ENCODE assay signal across 2 cellular contexts in genomic region chr2:42132966-42133641, GRCh38.
TF ChIP-seq lines count a peak whose summit lies in the region.

No MANE protein-coding gene starts in this region.

TF ChIP-seq in A549, 52 proteins besides CTCF, POLR2A, EP300 and RAD21 (continued from another document):
- TF ChIP-seq, protein P1, sequence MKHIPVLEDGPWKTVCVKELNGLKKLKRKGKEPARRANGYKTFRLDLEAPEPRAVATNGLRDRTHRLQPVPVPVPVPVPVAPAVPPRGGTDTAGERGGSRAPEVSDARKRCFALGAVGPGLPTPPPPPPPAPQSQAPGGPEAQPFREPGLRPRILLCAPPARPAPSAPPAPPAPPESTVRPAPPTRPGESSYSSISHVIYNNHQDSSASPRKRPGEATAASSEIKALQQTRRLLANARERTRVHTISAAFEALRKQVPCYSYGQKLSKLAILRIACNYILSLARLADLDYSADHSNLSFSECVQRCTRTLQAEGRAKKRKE (CRISPR knock-in tag; IDR thresholded peaks at IDR 0.05; ENCODE audit: low read depth), result no peak
- TF ChIP-seq NFE2L2 (conservative IDR thresholded peaks at IDR 0.05; ENCODE audit: low read length) (no peak), BCL3 (IDR thresholded peaks at IDR 0.05) (no peak), PHF8 (IDR thresholded peaks at IDR 0.05; ENCODE audit: borderline replicate concordance, low read depth) (no peak), BHLHE40 (IDR thresholded peaks at IDR 0.05; ENCODE audit: low read depth, low read length) (no peak), ZNF302 (CRISPR knock-in tag; IDR thresholded peaks at IDR 0.05) (no peak), FOXS1 (CRISPR knock-in tag; IDR thresholded peaks at IDR 0.05) (no peak), MYC (IDR thresholded peaks at IDR 0.05; ENCODE audit: borderline replicate concordance, low read length) (0 out of 2 replicates have a peak, but pooled peaks have one; percentile 6), JUN (IDR thresholded peaks at IDR 0.05) (peak; percentile 59 to 88; a peak in 4 of 5 replicates), MAZ (IDR thresholded peaks at IDR 0.05; ENCODE audit: borderline replicate concordance, low read depth, low read length) (no peak), KDM5A (IDR thresholded peaks at IDR 0.05) (no peak), TFCP2L1 (CRISPR knock-in tag; IDR thresholded peaks at IDR 0.05) (no peak), EHMT2 (IDR thresholded peaks at IDR 0.05; ENCODE audit: low read depth) (no peak), SREBF2 (IDR thresholded peaks at IDR 0.05) (no peak), ESRRA (IDR thresholded peaks at IDR 0.05; ENCODE audit: borderline replicate concordance, low read length) (no peak), HES2 (IDR thresholded peaks at IDR 0.05) (no peak), MAFK (IDR thresholded peaks at IDR 0.05; ENCODE audit: partially characterized antibody) (peak; percentile 77), JUNB (IDR thresholded peaks at IDR 0.05) (peak; percentile 87), ZSCAN20 (CRISPR knock-in tag; IDR thresholded peaks at IDR 0.05) (no peak)
- TF ChIP-seq, protein P2, sequence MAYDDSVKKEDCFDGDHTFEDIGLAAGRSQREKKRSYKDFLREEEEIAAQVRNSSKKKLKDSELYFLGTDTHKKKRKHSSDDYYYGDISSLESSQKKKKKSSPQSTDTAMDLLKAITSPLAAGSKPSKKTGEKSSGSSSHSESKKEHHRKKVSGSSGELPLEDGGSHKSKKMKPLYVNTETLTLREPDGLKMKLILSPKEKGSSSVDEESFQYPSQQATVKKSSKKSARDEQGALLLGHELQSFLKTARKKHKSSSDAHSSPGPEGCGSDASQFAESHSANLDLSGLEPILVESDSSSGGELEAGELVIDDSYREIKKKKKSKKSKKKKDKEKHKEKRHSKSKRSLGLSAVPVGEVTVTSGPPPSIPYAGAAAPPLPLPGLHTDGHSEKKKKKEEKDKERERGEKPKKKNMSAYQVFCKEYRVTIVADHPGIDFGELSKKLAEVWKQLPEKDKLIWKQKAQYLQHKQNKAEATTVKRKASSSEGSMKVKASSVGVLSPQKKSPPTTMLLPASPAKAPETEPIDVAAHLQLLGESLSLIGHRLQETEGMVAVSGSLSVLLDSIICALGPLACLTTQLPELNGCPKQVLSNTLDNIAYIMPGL (CRISPR knock-in tag; IDR thresholded peaks at IDR 0.05; ENCODE audit: borderline replicate concordance), result no peak

TF ChIP-seq in HepG2, 621 proteins besides CTCF, POLR2A, EP300 and RAD21 (continued from another document and continues in another):
- TF ChIP-seq FOXP4 (CRISPR knock-in tag; IDR thresholded peaks at IDR 0.05) (peak; percentile 98), THAP11 (CRISPR knock-in tag; IDR thresholded peaks at IDR 0.05) (peak; percentile 78), KDM6A (CRISPR knock-in tag; IDR thresholded peaks at IDR 0.05; ENCODE audit: low read depth) (peak; percentile 47; the same call in 1 of the 2 replicates), ZNF256 (CRISPR knock-in tag; conservative IDR thresholded peaks at IDR 0.05) (peak; percentile 84; the same call in 1 of the 2 replicates), ZNF329 (CRISPR knock-in tag; IDR thresholded peaks at IDR 0.05; ENCODE audit: low read depth) (peak; percentile 88; the same call in 1 of the 2 replicates), EED (CRISPR knock-in tag; IDR thresholded peaks at IDR 0.05) (peak; percentile 43; the same call in 1 of the 2 replicates), RFX1 (IDR thresholded peaks at IDR 0.05) (peak; percentile 27; the same call in 1 of the 2 replicates), PHF8 (CRISPR knock-in tag; IDR thresholded peaks at IDR 0.05) (peak; percentile 54), ZSCAN25 (CRISPR knock-in tag; IDR thresholded peaks at IDR 0.05) (peak; percentile 75; the same call in 1 of the 2 replicates), GATA4 (IDR thresholded peaks at IDR 0.05; ENCODE audit: borderline replicate concordance, low read depth) (peak; percentile 98), ZNF891 (CRISPR knock-in tag; IDR thresholded peaks at IDR 0.05) (peak; percentile 94; the same call in 1 of the 2 replicates), ZNF276 (CRISPR knock-in tag; IDR thresholded peaks at IDR 0.05; ENCODE audit: low read depth) (peak; percentile 95; the same call in 1 of the 2 replicates), ZHX2 (IDR thresholded peaks at IDR 0.05; ENCODE audit: low read depth) (peak; percentile 72), ZHX2 (CRISPR knock-in tag; IDR thresholded peaks at IDR 0.05; ENCODE audit: borderline replicate concordance) (0 out of 2 replicates have a peak, but pooled peaks have one; percentile 46), SP5 (CRISPR knock-in tag; IDR thresholded peaks at IDR 0.05; ENCODE audit: borderline replicate concordance, low read depth) (peak; percentile 99)
- TF ChIP-seq, protein P3, sequence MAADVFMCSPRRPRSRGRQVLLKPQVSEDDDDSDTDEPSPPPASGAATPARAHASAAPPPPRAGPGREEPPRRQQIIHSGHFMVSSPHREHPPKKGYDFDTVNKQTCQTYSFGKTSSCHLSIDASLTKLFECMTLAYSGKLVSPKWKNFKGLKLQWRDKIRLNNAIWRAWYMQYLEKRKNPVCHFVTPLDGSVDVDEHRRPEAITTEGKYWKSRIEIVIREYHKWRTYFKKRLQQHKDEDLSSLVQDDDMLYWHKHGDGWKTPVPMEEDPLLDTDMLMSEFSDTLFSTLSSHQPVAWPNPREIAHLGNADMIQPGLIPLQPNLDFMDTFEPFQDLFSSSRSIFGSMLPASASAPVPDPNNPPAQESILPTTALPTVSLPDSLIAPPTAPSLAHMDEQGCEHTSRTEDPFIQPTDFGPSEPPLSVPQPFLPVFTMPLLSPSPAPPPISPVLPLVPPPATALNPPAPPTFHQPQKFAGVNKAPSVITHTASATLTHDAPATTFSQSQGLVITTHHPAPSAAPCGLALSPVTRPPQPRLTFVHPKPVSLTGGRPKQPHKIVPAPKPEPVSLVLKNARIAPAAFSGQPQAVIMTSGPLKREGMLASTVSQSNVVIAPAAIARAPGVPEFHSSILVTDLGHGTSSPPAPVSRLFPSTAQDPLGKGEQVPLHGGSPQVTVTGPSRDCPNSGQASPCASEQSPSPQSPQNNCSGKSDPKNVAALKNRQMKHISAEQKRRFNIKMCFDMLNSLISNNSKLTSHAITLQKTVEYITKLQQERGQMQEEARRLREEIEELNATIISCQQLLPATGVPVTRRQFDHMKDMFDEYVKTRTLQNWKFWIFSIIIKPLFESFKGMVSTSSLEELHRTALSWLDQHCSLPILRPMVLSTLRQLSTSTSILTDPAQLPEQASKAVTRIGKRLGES (CRISPR knock-in tag; IDR thresholded peaks at IDR 0.05; ENCODE audit: borderline replicate concordance), result peak; percentile 43; the same call in 1 of the 2 replicates
- TF ChIP-seq, protein P4, sequence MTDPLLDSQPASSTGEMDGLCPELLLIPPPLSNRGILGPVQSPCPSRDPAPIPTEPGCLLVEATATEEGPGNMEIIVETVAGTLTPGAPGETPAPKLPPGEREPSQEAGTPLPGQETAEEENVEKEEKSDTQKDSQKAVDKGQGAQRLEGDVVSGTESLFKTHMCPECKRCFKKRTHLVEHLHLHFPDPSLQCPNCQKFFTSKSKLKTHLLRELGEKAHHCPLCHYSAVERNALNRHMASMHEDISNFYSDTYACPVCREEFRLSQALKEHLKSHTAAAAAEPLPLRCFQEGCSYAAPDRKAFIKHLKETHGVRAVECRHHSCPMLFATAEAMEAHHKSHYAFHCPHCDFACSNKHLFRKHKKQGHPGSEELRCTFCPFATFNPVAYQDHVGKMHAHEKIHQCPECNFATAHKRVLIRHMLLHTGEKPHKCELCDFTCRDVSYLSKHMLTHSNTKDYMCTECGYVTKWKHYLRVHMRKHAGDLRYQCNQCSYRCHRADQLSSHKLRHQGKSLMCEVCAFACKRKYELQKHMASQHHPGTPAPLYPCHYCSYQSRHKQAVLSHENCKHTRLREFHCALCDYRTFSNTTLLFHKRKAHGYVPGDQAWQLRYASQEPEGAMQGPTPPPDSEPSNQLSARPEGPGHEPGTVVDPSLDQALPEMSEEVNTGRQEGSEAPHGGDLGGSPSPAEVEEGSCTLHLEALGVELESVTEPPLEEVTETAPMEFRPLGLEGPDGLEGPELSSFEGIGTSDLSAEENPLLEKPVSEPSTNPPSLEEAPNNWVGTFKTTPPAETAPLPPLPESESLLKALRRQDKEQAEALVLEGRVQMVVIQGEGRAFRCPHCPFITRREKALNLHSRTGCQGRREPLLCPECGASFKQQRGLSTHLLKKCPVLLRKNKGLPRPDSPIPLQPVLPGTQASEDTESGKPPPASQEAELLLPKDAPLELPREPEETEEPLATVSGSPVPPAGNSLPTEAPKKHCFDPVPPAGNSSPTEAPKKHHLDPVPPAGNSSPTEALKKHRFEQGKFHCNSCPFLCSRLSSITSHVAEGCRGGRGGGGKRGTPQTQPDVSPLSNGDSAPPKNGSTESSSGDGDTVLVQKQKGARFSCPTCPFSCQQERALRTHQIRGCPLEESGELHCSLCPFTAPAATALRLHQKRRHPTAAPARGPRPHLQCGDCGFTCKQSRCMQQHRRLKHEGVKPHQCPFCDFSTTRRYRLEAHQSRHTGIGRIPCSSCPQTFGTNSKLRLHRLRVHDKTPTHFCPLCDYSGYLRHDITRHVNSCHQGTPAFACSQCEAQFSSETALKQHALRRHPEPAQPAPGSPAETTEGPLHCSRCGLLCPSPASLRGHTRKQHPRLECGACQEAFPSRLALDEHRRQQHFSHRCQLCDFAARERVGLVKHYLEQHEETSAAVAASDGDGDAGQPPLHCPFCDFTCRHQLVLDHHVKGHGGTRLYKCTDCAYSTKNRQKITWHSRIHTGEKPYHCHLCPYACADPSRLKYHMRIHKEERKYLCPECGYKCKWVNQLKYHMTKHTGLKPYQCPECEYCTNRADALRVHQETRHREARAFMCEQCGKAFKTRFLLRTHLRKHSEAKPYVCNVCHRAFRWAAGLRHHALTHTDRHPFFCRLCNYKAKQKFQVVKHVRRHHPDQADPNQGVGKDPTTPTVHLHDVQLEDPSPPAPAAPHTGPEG (CRISPR knock-in tag; IDR thresholded peaks at IDR 0.05), result peak; percentile 98
